Comparison of ENCODE assay signal across 1 cellular context in the genomic region with DNA sequence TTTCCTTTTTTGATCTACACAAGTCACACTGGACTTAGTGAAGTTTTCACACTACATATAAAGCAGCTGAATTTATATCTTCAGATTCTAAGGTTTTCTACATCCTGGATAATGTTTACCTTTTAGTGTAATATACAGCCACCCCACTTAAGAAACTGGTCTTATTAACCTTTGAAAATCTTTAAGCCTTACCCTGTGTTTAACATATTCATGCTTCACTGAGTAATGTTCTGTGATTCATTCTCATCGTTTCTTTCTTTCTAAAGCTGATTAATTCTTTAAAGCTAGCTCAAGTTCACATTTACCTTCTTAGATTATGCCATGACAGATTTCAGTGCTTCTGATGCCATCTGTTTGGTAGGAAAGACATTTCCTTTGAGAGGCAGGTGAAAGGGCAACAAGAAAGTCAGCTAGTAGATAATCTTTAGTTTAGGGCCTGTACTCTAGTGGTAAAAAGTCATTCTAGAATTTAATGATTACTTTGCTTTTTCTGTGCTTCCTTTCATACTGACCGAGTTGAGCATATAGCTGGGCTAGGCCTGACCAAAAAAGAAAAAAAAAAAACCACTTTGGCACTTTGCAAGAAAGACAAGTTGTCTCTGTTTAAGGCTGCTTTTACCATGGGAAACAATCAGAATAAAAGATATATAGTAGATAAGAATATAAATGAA.
TF ChIP-seq lines count a peak whose summit lies in the region.

No MANE protein-coding gene starts in this region.

TF ChIP-seq in neural cell, 6 proteins besides CTCF, POLR2A, EP300 and RAD21 (continued from another document):
- no peak for TF ChIP-seq EZH2 (IDR thresholded peaks at IDR 0.05; ENCODE audit: borderline replicate concordance, insufficient read depth, low read length, poor library complexity, severe bottlenecking)
